2 cellular contexts compared by ENCODE assay signal in genomic region chr11:1520987-1521349, GRCh38.
TF ChIP-seq lines count a peak whose summit lies in the region.

No MANE protein-coding gene starts in this region.

TF ChIP-seq in IMR-90, 13 proteins besides CTCF, POLR2A, EP300 and RAD21:
- TF ChIP-seq MAZ (IDR thresholded peaks at IDR 0.05; ENCODE audit: borderline replicate concordance, low read depth, low read length), result no peak
- TF ChIP-seq FOS (IDR thresholded peaks at IDR 0.05; ENCODE audit: low read depth, low read length), result no peak
- no peak for TF ChIP-seq RFX5 (IDR thresholded peaks at IDR 0.05; ENCODE audit: low read depth, low read length)
- TF ChIP-seq NFE2L2 (IDR thresholded peaks at IDR 0.05; ENCODE audit: low read depth, low read length), result no peak
- TF ChIP-seq SMC3 (IDR thresholded peaks at IDR 0.05; ENCODE audit: low read depth, low read length), result no peak
- TF ChIP-seq CEBPB (IDR thresholded peaks at IDR 0.05; ENCODE audit: low read depth, low read length), result no peak
- no peak for TF ChIP-seq USF2 (IDR thresholded peaks at IDR 0.05; ENCODE audit: low read depth, low read length)
- TF ChIP-seq MAFK (IDR thresholded peaks at IDR 0.05; ENCODE audit: low read depth, low read length), result no peak
- no peak for TF ChIP-seq MXI1 (IDR thresholded peaks at IDR 0.05; ENCODE audit: borderline replicate concordance, low read depth, low read length)
- TF ChIP-seq ELK1 (IDR thresholded peaks at IDR 0.05; ENCODE audit: borderline replicate concordance, low read depth, low read length), result no peak

TF ChIP-seq in WTC11, 78 proteins besides CTCF, POLR2A, EP300 and RAD21:
- TF ChIP-seq RELA (CRISPR knock-in tag; IDR thresholded peaks at IDR 0.05; ENCODE audit: borderline replicate concordance) (no peak), USF1 (CRISPR knock-in tag; IDR thresholded peaks at IDR 0.05) (no peak), PREB (CRISPR knock-in tag; IDR thresholded peaks at IDR 0.05; ENCODE audit: borderline replicate concordance) (no peak), GTF2I (CRISPR knock-in tag; conservative IDR thresholded peaks at IDR 0.05) (no peak), EMX1 (CRISPR knock-in tag; IDR thresholded peaks at IDR 0.05) (no peak), MAX (CRISPR knock-in tag; IDR thresholded peaks at IDR 0.05) (no peak), AR (CRISPR knock-in tag; IDR thresholded peaks at IDR 0.05) (no peak), ZNF532 (CRISPR knock-in tag; IDR thresholded peaks at IDR 0.05; ENCODE audit: borderline replicate concordance) (no peak), SMAD3 (CRISPR knock-in tag; IDR thresholded peaks at IDR 0.05; ENCODE audit: borderline replicate concordance) (no peak), FOXP1 (CRISPR knock-in tag; IDR thresholded peaks at IDR 0.05; ENCODE audit: borderline replicate concordance) (no peak)
